Comparison of ENCODE assay signal across 8 cellular contexts in genomic region chr11:11966826-11967668, GRCh38. TPM values are rescaled to one million over a fixed set of nuclear protein-coding genes. Genes with fewer than 3 reads are reported as not detected.
DNase-seq lines count a peak whose midpoint lies in the region; ATAC-seq and TF ChIP-seq lines count a peak whose summit lies in the region.

No MANE protein-coding gene starts in this region.

- no peak overlapping the region for H3K4me3 ChIP-seq in epithelial cell of proximal tubule (ENCODE audit: low read depth, low read length)

- peaks cover 38% of the 10 kb centered on the region for H3K4me1 Mint-ChIP-seq in nephron progenitor cell

- H3K27me3 Mint-ChIP-seq in nephron progenitor cell (ENCODE audit: low read depth, poor library complexity): no peaks in the 10 kb centered on the region

- no peak overlapping the region for H3K27ac ChIP-seq in substantia nigra (ENCODE audit: low read depth, low read length, poor library complexity, severe bottlenecking)

- TF ChIP-seq CTCF in epithelial cell of proximal tubule (conservative IDR thresholded peaks at IDR 0.05; ENCODE audit: low read depth, low read length) (peak; percentile 81), nephron progenitor cell (IDR thresholded peaks at IDR 0.05) (peak; percentile 79)

- peak; percentile 83 for DNase-seq in Ammon's horn (ENCODE audit: low spot score)
- peak; percentile 25 for DNase-seq in NCI-H510A treated with DMSO at 0.1 percent for 48 hours (lab: John Stamatoyannopoulos, UW)
- DNase-seq in activated CD8-positive, alpha-beta memory T cell treated with anti-CD3 and anti-CD28 coated beads for 1 hour (ENCODE audit: extremely low read depth in 1 of 2, low read depth in 1 of 2): peak; percentile 23 to 46
- DNase-seq in epithelial cell of proximal tubule (ENCODE audit: low read depth): no peak
- DNase-seq in nephron progenitor cell: peak; percentile 83
- DNase-seq in substantia nigra (lab: John Stamatoyannopoulos, UW): peak in 40 of 49 donors; percentile 19 to 81 (median 62)

- peaks cover 4% of the 10 kb centered on the region for H3K9me3 Mint-ChIP-seq in nephron progenitor cell

- H3K36me3 Mint-ChIP-seq in nephron progenitor cell (ENCODE audit: low read depth): peaks cover 4% of the 10 kb centered on the region

- ATAC-seq in GM18519 (IDR thresholded peaks at IDR 0.05; ENCODE audit: low FRiP score, unreplicated experiment) (peak; percentile 84), HG03064 (IDR thresholded peaks at IDR 0.05; ENCODE audit: low read depth, unreplicated experiment) (peak; percentile 92)

- no peak overlapping the region for H3K4me3 Mint-ChIP-seq in nephron progenitor cell

- H3K27ac Mint-ChIP-seq in nephron progenitor cell: no peak overlapping the region

RNA-seq across cellular contexts. Expression of gene DKK3, which starts 41.4 kb away (rescaled TPM):
- total RNA-seq in epithelial cell of proximal tubule: 54.5 and 133 TPM in 2 replicates
